24 cellular contexts compared by ENCODE assay signal in genomic region chr2:8095978-8096377, GRCh38.
DNase-seq lines count a peak whose midpoint lies in the region; ATAC-seq, FAIRE-seq and TF ChIP-seq lines count a peak whose summit lies in the region.
"Had no signal": no experiment of that assay in that cellular context is flagged by ENCODE, and none has a peak within 500 bp of the region (broad histone marks: within the 10 kb centered on the region; RNA-seq: fewer than 3 reads in every experiment).

No MANE protein-coding gene starts in this region.

- no peak overlapping the region for H3K27ac ChIP-seq in pancreas
- H3K27ac ChIP-seq: A549; BLaER1 treated with 17β-estradiol and CSF1 and Interleukin-3, amounts not matched to agents 10 nM and 100 nM; GM23248 had no signal

- H3K36me3 Mint-ChIP-seq in activated CD4-positive, alpha-beta T cell treated with anti-CD3 and anti-CD28 coated beads, Interleukin-2, amount 10 ng/mL, durations not matched to agents 24 days and 14 days (ENCODE audit: low read depth): no peaks in the 10 kb centered on the region
- H3K36me3 Mint-ChIP-seq in Calu3 (ENCODE audit: insufficient read depth, unreplicated experiment): no peaks in the 10 kb centered on the region

- H3K4me1 Mint-ChIP-seq in activated CD4-positive, alpha-beta T cell treated with anti-CD3 and anti-CD28 coated beads, Interleukin-2, amount 10 ng/mL, durations not matched to agents 24 days and 14 days: no peaks in the 10 kb centered on the region
- H3K4me1 Mint-ChIP-seq in Calu3 (ENCODE audit: low read depth, unreplicated experiment): peaks cover 9% of the 10 kb centered on the region
- H3K4me1 Mint-ChIP-seq: CD14-positive monocyte had no signal

- H3K4me3 ChIP-seq in bronchial epithelial cell (ENCODE audit: low read depth, low read length) (no peak overlapping the region), pancreas (no peak overlapping the region)
- H3K4me3 ChIP-seq: A549; BLaER1 treated with 17β-estradiol and CSF1 and Interleukin-3, amounts not matched to agents 10 nM and 100 nM; GM23248 had no signal

- CTCF ChIA-PET in Calu3 (lab: Charles Lee): no interaction called here

- H3K9me3 ChIP-seq in pancreas: no peaks in the 10 kb centered on the region
- H3K9me3 ChIP-seq: A549, BE2C had no signal

- peak overlapping the region; percentile 17 for H3K27ac Mint-ChIP-seq in activated CD4-positive, alpha-beta T cell treated with anti-CD3 and anti-CD28 coated beads, Interleukin-2, amount 10 ng/mL, durations not matched to agents 24 days and 14 days
- peak overlapping the region; percentile 22 for H3K27ac Mint-ChIP-seq in Calu3 (ENCODE audit: unreplicated experiment)
- H3K27ac Mint-ChIP-seq: CD14-positive monocyte; CD4-positive, alpha-beta T cell had no signal

- FAIRE-seq in bronchial epithelial cell (lab: Jason Lieb, UNC) (peak; percentile 7), urothelium cell line (lab: Jason Lieb, UNC) (peak; percentile 32), pancreas (lab: Jason Lieb, UNC) (no peak)
- FAIRE-seq: A549, G401.6, GM12892, H1 had no signal

- no peak overlapping the region for H3K4me3 Mint-ChIP-seq in activated CD4-positive, alpha-beta T cell treated with anti-CD3 and anti-CD28 coated beads, Interleukin-2, amount 10 ng/mL, durations not matched to agents 24 days and 14 days
- H3K4me3 Mint-ChIP-seq in Calu3 (ENCODE audit: low read depth, unreplicated experiment): no peak overlapping the region
- H3K4me3 Mint-ChIP-seq: CD14-positive monocyte; CD4-positive, alpha-beta T cell had no signal

- no TSS peak for BruUV-seq in Calu3 (replicated peaks; lab: Mats Ljungman, UMichigan)

- DNase-seq in activated CD4-positive, alpha-beta T cell treated with anti-CD3 and anti-CD28 coated beads, Interleukin-2, amount 10 ng/mL, durations not matched to agents 24 days and 14 days: no peak
- DNase-seq in activated CD4-positive, alpha-beta T cell treated with anti-CD3 and anti-CD28 coated beads for 1 hour: no peak
- DNase-seq in Calu3 (no peak), bronchial epithelial cell (ENCODE audit: low read depth) (no peak), urothelium cell line (ENCODE audit: low spot score) (no peak), pancreas (no peak)
- DNase-seq: 8988T; ACHN; AML-193; BE2C; CD4-positive, alpha-beta T cell; COR-L47; DMS153; DND-41; H7; HCEC 1CT had no signal

- WGBS in pancreas, 2 donors: 94 to 100% methylated on average over 4 of the region's 4 CpGs

- no peaks in the 10 kb centered on the region for H3K27me3 Mint-ChIP-seq in activated CD4-positive, alpha-beta T cell treated with anti-CD3 and anti-CD28 coated beads, Interleukin-2, amount 10 ng/mL, durations not matched to agents 24 days and 14 days
- no peaks in the 10 kb centered on the region for H3K27me3 Mint-ChIP-seq in Calu3 (ENCODE audit: unreplicated experiment)
- H3K27me3 Mint-ChIP-seq: CD4-positive, alpha-beta T cell had no signal

- no peak for ATAC-seq in pancreas
- ATAC-seq in HG03159 (IDR thresholded peaks at IDR 0.05; ENCODE audit: unreplicated experiment): no peak
- ATAC-seq: A549 had no signal

- peaks cover 16% of the 10 kb centered on the region for H3K9me3 Mint-ChIP-seq in activated CD4-positive, alpha-beta T cell treated with anti-CD3 and anti-CD28 coated beads, Interleukin-2, amount 10 ng/mL, durations not matched to agents 24 days and 14 days
- no peaks in the 10 kb centered on the region for H3K9me3 Mint-ChIP-seq in Calu3 (ENCODE audit: low read depth, unreplicated experiment)
- H3K9me3 Mint-ChIP-seq: CD4-positive, alpha-beta T cell had no signal

- no peaks in the 10 kb centered on the region for H3K27me3 ChIP-seq in bronchial epithelial cell (ENCODE audit: control insufficient read depth, insufficient read depth, low read length)
- no peaks in the 10 kb centered on the region for H3K27me3 ChIP-seq in pancreas
- H3K27me3 ChIP-seq: BE2C; BLaER1 treated with 17β-estradiol and CSF1 and Interleukin-3, amounts not matched to agents 10 nM and 100 nM had no signal

- intact Hi-C loops in activated CD4-positive, alpha-beta T cell treated with anti-CD3 and anti-CD28 coated beads, Interleukin-2, amount 10 ng/mL, durations not matched to agents 24 days and 14 days (cut with micrococcal nuclease): no loop called here
- intact Hi-C loops in Calu3 (cut with micrococcal nuclease; ENCODE audit: unreplicated experiment) (no loop called here), pancreas (cut with DNase I) (no loop called here)

- H3K4me1 ChIP-seq in pancreas: no peaks in the 10 kb centered on the region
- H3K4me1 ChIP-seq: BE2C had no signal

- no peak for TF ChIP-seq CTCF in Calu3 (IDR thresholded peaks at IDR 0.05; ENCODE audit: unreplicated experiment)
- no peak for TF ChIP-seq CTCF in bronchial epithelial cell (IDR thresholded peaks at IDR 0.05; ENCODE audit: insufficient read depth, low read length, severe bottlenecking)
- TF ChIP-seq CTCF in pancreas (IDR thresholded peaks at IDR 0.05): no peak

- H3K36me3 ChIP-seq in bronchial epithelial cell (ENCODE audit: control insufficient read depth, insufficient read depth, low read length) (no peaks in the 10 kb centered on the region), pancreas (no peaks in the 10 kb centered on the region)
- H3K36me3 ChIP-seq: BE2C; BLaER1 treated with 17β-estradiol and CSF1 and Interleukin-3, amounts not matched to agents 10 nM and 100 nM had no signal
